ENCODE assay signal across 13 cellular contexts in genomic region chr10:17115683-17116082, GRCh38. TPM values are rescaled to one million over a fixed set of nuclear protein-coding genes. Genes with fewer than 3 reads are reported as not detected.
DNase-seq lines count a peak whose midpoint lies in the region; FAIRE-seq and TF ChIP-seq lines count a peak whose summit lies in the region.
"Had no signal": no experiment of that assay in that cellular context is flagged by ENCODE, and none has a peak within 500 bp of the region (broad histone marks: within the 10 kb centered on the region; RNA-seq: fewer than 3 reads in every experiment).

No MANE protein-coding gene starts in this region.

- FAIRE-seq in small intestine (lab: Jason Lieb, UNC): no peak
- FAIRE-seq: A204.1 had no signal

- no peak overlapping the region for H3K27ac ChIP-seq in RWPE1
- no peak overlapping the region for H3K27ac ChIP-seq in small intestine (ENCODE audit: low read depth in 1 of 2, low read length in 1 of 2)

- POLR2A ChIA-PET in RWPE1 (lab: Yijun Ruan, JAX; ENCODE audit: low non-redundant PET): no interaction called here

- TF ChIP-seq CTCF in RWPE1 (conservative IDR thresholded peaks at IDR 0.05; ENCODE audit: low read depth): no peak
- no peak for TF ChIP-seq CTCF in GM20000 (IDR thresholded peaks at IDR 0.05; ENCODE audit: extremely low read depth, missing control alignments)

- H3K4me1 ChIP-seq in small intestine (ENCODE audit: control insufficient read depth in 2 of 2, insufficient read depth in 1 of 2, low read depth in 1 of 2, low read length in 1 of 2): peaks cover 0 to 4% of the 10 kb centered on the region in 2 donors

- 29 to 62% (median 48%) methylated on average over 5 of the region's 5 CpGs for WGBS in small intestine, 3 donors

- no peaks in the 10 kb centered on the region for H3K9me3 ChIP-seq in small intestine (ENCODE audit: control insufficient read depth, low read depth)
- H3K9me3 ChIP-seq: tibial artery had no signal

- CTCF ChIA-PET in RWPE1 (lab: Yijun Ruan, JAX): no interaction called here

- H3K27me3 ChIP-seq in small intestine (ENCODE audit: control insufficient read depth in 2 of 2, insufficient read depth in 2 of 2, low read length in 2 of 2): no peaks in the 10 kb centered on the region
- H3K27me3 ChIP-seq: tibial artery had no signal

- no peaks in the 10 kb centered on the region for H3K36me3 ChIP-seq in small intestine (ENCODE audit: control insufficient read depth in 2 of 2, insufficient read depth in 2 of 2, low read length in 2 of 2)
- H3K36me3 ChIP-seq: tibial artery had no signal

- DNase-seq in DMS53 (lab: John Stamatoyannopoulos, UW) (peak; percentile 32), DMS53 treated with DMSO at 0.1 percent for 48 hours (lab: John Stamatoyannopoulos, UW; ENCODE audit: unreplicated experiment) (no peak), RWPE1 (ENCODE audit: low spot score) (peak; percentile 44), fibroblast of peridontal ligament (ENCODE audit: extremely low read depth) (peak; percentile 57), small intestine (peak; percentile 79), GM20000 (ENCODE audit: low spot score) (no peak), NCI-H2171 (lab: John Stamatoyannopoulos, UW) (no peak)
- DNase-seq in stimulated activated CD4-positive, alpha-beta T cell treated with anti-CD3 and anti-CD28 coated beads, Interleukin-12 subunit alpha, Interleukin-12 subunit beta, amount 100 ng/mL, for 4 hours: no peak
- DNase-seq: activated T-cell treated with anti-CD3 and anti-CD28 coated beads, Interleukin-2, amount 50 U/mL, for 24 hours; GF-D8; NCI-H524 treated with DMSO at 0.1 percent for 48 hours; tibial artery had no signal

- H3K4me3 ChIP-seq in small intestine (ENCODE audit: low read depth in 1 of 2, low read length in 2 of 2): no peak overlapping the region
- H3K4me3 ChIP-seq: tibial artery had no signal

RNA-seq across cellular contexts. Expression of gene CUBN, which starts 13.9 kb away (rescaled TPM):
- polyA plus RNA-seq in small intestine: under 1 TPM in 1 of 3 donors, not detected in 2; 0.18 TPM

Comparison
In these comparisons a context has a peak if more than half of its experiments do, and no peak if none do; other contexts are left out.
1. DNase-seq: peak in DMS53 (single experiment), RWPE1 (single experiment), fibroblast of peridontal ligament (single experiment) and small intestine (single experiment); none in DMS53 treated with DMSO at 0.1 percent for 48 hours (single experiment), GM20000 (single experiment), NCI-H2171 (single experiment) and stimulated activated CD4-positive, alpha-beta T cell treated with anti-CD3 and anti-CD28 coated beads, Interleukin-12 subunit alpha, Interleukin-12 subunit beta, amount 100 ng/mL, for 4 hours (single experiment).